Comparison of ENCODE assay signal across 8 cellular contexts in genomic region chr6:52162940-52163908, GRCh38. TPM values are rescaled to one million over a fixed set of nuclear protein-coding genes. Genes with fewer than 3 reads are reported as not detected.
DNase-seq lines count a peak whose midpoint lies in the region; ATAC-seq and TF ChIP-seq lines count a peak whose summit lies in the region.

No MANE protein-coding gene starts in this region.

- peaks cover 2 to 17% (median 14%) of the 10 kb centered on the region in 3 experiments for H3K36me3 Mint-ChIP-seq in H9 (ENCODE audit: insufficient read depth in 1 of 3, low read depth in 3 of 3)

- H3K4me1 ChIP-seq in heart left ventricle (no peaks in the 10 kb centered on the region), H9 (ENCODE audit: insufficient read depth, low read length) (no peaks in the 10 kb centered on the region), adipocyte (ENCODE audit: control insufficient read depth, insufficient read depth, low read length) (no peaks in the 10 kb centered on the region)

- H3K9me3 Mint-ChIP-seq in H9: peaks cover 20 to 24% of the 10 kb centered on the region in 2 experiments

- H4K8ac ChIP-seq in H9 (replicated peaks; ENCODE audit: insufficient read length, low read depth, low read length): no peak overlapping the region

- no peak overlapping the region for H2BK120ac ChIP-seq in H9 (ENCODE audit: low read depth, low read length, poor library complexity, severe bottlenecking)

- no peaks in the 10 kb centered on the region for H3K36me3 ChIP-seq in heart left ventricle
- no peaks in the 10 kb centered on the region for H3K36me3 ChIP-seq in adipocyte (ENCODE audit: control insufficient read depth, insufficient read depth, low read length, severe bottlenecking)

- no peak overlapping the region for H4K5ac ChIP-seq in H9 (ENCODE audit: insufficient read length, low read depth, low read length)

- no peaks in the 10 kb centered on the region for H3K27me3 Mint-ChIP-seq in H9 (ENCODE audit: low read depth)

- H4K91ac ChIP-seq in H9 (ENCODE audit: insufficient read length, low read depth, low read length): no peak overlapping the region

- H3K4me1 Mint-ChIP-seq in H9: peaks cover 0 to 9% of the 10 kb centered on the region in 2 experiments; a peak in 2 of 4 replicates

- H3K79me1 ChIP-seq in H9 (ENCODE audit: insufficient read depth, low read depth, low read length, poor library complexity, severe bottlenecking): no peaks in the 10 kb centered on the region

- H4K20me1 ChIP-seq in H9 (ENCODE audit: control insufficient read depth, insufficient read depth, insufficient read length): no peaks in the 10 kb centered on the region

- no peak overlapping the region for H3K27ac ChIP-seq in heart left ventricle
- no peak overlapping the region for H3K27ac ChIP-seq in H9 (ENCODE audit: insufficient read length, low read depth, low read length)

- no peak overlapping the region for H3K9ac ChIP-seq in H9 (ENCODE audit: extremely low read depth, insufficient read length, low read length)
- no peak overlapping the region for H3K9ac ChIP-seq in adipocyte (ENCODE audit: low read length)

- no peak for ATAC-seq in heart left ventricle
- ATAC-seq in left cardiac atrium: no peak
- ATAC-seq in left lobe of liver: peak; percentile 88

- H3K18ac ChIP-seq in H9 (ENCODE audit: insufficient read length, low read depth, low read length): no peak overlapping the region

- H2BK5ac ChIP-seq in H9 (ENCODE audit: insufficient read length, low read length): no peak overlapping the region

- no peak overlapping the region for H3K56ac ChIP-seq in H9 (ENCODE audit: insufficient read length, low read depth, low read length)

- no peak overlapping the region for H3T11ph ChIP-seq in H9 (ENCODE audit: low read length)

- WGBS in heart left ventricle, 4 donors: 73 to 74% (median 74%) methylated on average over 4 of the region's 4 CpGs
- no CpG with 5 or more reads among the region's 4 CpGs for WGBS in H9 (ENCODE audit: extremely low coverage, insufficient read length, low lambda C conversion rate)

- no peak overlapping the region for H3K4me2 ChIP-seq in H9 (ENCODE audit: insufficient read depth, insufficient read length, low read length)

- H3K23ac ChIP-seq in H9 (ENCODE audit: insufficient read length, low read depth, low read length): no peak overlapping the region

- H3K27ac Mint-ChIP-seq in H9: no peak overlapping the region

- H2BK12ac ChIP-seq in H9 (ENCODE audit: insufficient read length, low read depth, low read length): no peak overlapping the region

- no peaks in the 10 kb centered on the region for H3K23me2 ChIP-seq in H9 (ENCODE audit: insufficient read length, low read depth, low read length, poor library complexity, severe bottlenecking)

- TF ChIP-seq POLR2A in heart left ventricle (IDR thresholded peaks at IDR 0.05): no peak

- no peak overlapping the region for H3K4me3 Mint-ChIP-seq in H9

- H3K9me3 ChIP-seq in heart left ventricle (peaks cover 0 to 2% (median 0%) of the 10 kb centered on the region in 12 donors), H9 (ENCODE audit: control insufficient read depth, low read depth, low read length) (no peaks in the 10 kb centered on the region), adipocyte (ENCODE audit: control insufficient read depth, low read length) (no peaks in the 10 kb centered on the region)

- no peak for DNase-seq in heart left ventricle
- no peak for DNase-seq in left cardiac atrium
- no peak for DNase-seq in H9
- peak; percentile 50 for DNase-seq in NCI-H1105 (lab: John Stamatoyannopoulos, UW)
- DNase-seq in adipocyte (ENCODE audit: low read depth): peak; percentile 70
- DNase-seq in left lobe of liver (ENCODE audit: low spot score): no peak
- DNase-seq in posterior vena cava (ENCODE audit: low spot score): no peak
- no peak for DNase-seq in stimulated activated CD4-positive, alpha-beta T cell treated with anti-CD3 and anti-CD28 coated beads, Interleukin-1b, Interleukin-23, amount 100 ng/mL, for 48 hours

- H2AFZ ChIP-seq in H9 (ENCODE audit: low read length): no peak overlapping the region

- intact Hi-C loops in heart left ventricle (cut with DNase I) (loop anchor here in 3 of 10 donors (2.0 to 10.0 kb wide), 3 partner anchors 72 to 102 kb away; no protein-coding TSS in a partner anchor), left cardiac atrium (cut with DNase I) (loop anchor here in 1 of 2 donors (10.0 kb wide), 1 partner anchor 72 kb away; no protein-coding TSS in a partner anchor), posterior vena cava (cut with DNase I) (no loop called here)

- no peaks in the 10 kb centered on the region for H3K79me2 ChIP-seq in H9 (ENCODE audit: insufficient read depth, low read length)

- H3K4me3 ChIP-seq in heart left ventricle (no peak overlapping the region), adipocyte (ENCODE audit: low read length) (no peak overlapping the region)

- peak; percentile 19 to 57 (median 38) for TF ChIP-seq CTCF in heart left ventricle (IDR thresholded peaks at IDR 0.05)
- TF ChIP-seq CTCF in H9 (conservative IDR thresholded peaks at IDR 0.05): peak; percentile 84

- peaks cover 0 to 5% (median 0%) of the 10 kb centered on the region in 9 donors for H3K27me3 ChIP-seq in heart left ventricle
- H3K27me3 ChIP-seq in H9 (ENCODE audit: insufficient read depth, low read length): no peaks in the 10 kb centered on the region
- peaks cover 16% of the 10 kb centered on the region for H3K27me3 ChIP-seq in adipocyte (replicated peaks; ENCODE audit: control insufficient read depth, insufficient read depth, low read length)

- H2BK20ac ChIP-seq in H9 (ENCODE audit: low read depth, low read length, poor library complexity, severe bottlenecking): no peak overlapping the region

- H3K14ac ChIP-seq in H9 (ENCODE audit: insufficient read depth, low read length): no peak overlapping the region

- H2BK15ac ChIP-seq in H9 (ENCODE audit: low read depth, low read length): no peak overlapping the region

- no peak overlapping the region for H2AK5ac ChIP-seq in H9 (ENCODE audit: insufficient read length, low read length)

- no peak overlapping the region for H3K4ac ChIP-seq in H9 (ENCODE audit: low read depth, low read length)

RNA-seq across cellular contexts. Expression of gene IL17A, which starts 23.0 kb away (rescaled TPM):
- total RNA-seq in heart left ventricle: not detected
- polyA plus RNA-seq in heart left ventricle: not detected
- not detected for total RNA-seq in left cardiac atrium
- not detected in 2 replicates for total RNA-seq in H9 (2021)
- not detected for total RNA-seq in left lobe of liver
- total RNA-seq in posterior vena cava: not detected

Comparison
In these comparisons a context has a peak if more than half of its experiments do, and no peak if none do; other contexts are left out.
1. DNase-seq: peak in NCI-H1105 (single experiment) and adipocyte (single experiment); none in heart left ventricle (0 of 5), left cardiac atrium (single experiment), H9 (single experiment), left lobe of liver (single experiment), posterior vena cava (single experiment) and stimulated activated CD4-positive, alpha-beta T cell treated with anti-CD3 and anti-CD28 coated beads, Interleukin-1b, Interleukin-23, amount 100 ng/mL, for 48 hours (single experiment).